In genomic region chr1:115228191-115228590, GRCh38 we compare ENCODE assay signal across 20 cellular contexts.
"Had no signal": no experiment of that assay in that cellular context is flagged by ENCODE, and none has a peak within 500 bp of the region (broad histone marks: within the 10 kb centered on the region; RNA-seq: fewer than 3 reads in every experiment).

No MANE protein-coding gene starts in this region.

- H3K36me3 ChIP-seq: gastrocnemius medialis, tibial artery, upper lobe of left lung, uterus had no signal

- H3K27ac Mint-ChIP-seq: naive B cell, nephron had no signal

- H3K36me3 Mint-ChIP-seq: naive B cell had no signal

- H3K4me3 ChIP-seq: coronary artery, gastrocnemius medialis, lung, tibial artery, upper lobe of left lung, uterus had no signal

- FAIRE-seq: keratinocyte, small intestine had no signal

- H3K4me1 Mint-ChIP-seq: naive B cell had no signal

- H3K27me3 ChIP-seq: gastrocnemius medialis, tibial artery, upper lobe of left lung, uterus had no signal

- H3K27ac ChIP-seq: coronary artery, gastrocnemius medialis, tibial artery, upper lobe of left lung, uterus had no signal

- H3K4me3 Mint-ChIP-seq: naive B cell, nephron had no signal

- ATAC-seq: esophagus mucosa; gastrocnemius medialis; left ventricle myocardium superior; right cardiac atrium; stimulated activated naive CD8-positive, alpha-beta T cell treated with anti-CD3 and anti-CD28 coated beads, Interleukin-15, Interleukin-2, amounts not matched to agents 100 U/mL and 50 U/mL, for 24 hours had no signal

- H3K9me3 Mint-ChIP-seq: nephron had no signal

- H3K4me1 ChIP-seq: gastrocnemius medialis, tibial artery, upper lobe of left lung, uterus had no signal

- H3K27me3 Mint-ChIP-seq: naive B cell had no signal

- H3K9me3 ChIP-seq: gastrocnemius medialis, tibial artery, upper lobe of left lung, uterus had no signal

- DNase-seq: effector CD4-positive, alpha-beta T cell; gastrocnemius medialis; glutamatergic neuron; left colon; left ventricle myocardium superior; mesendoderm; naive B cell; posterior cingulate gyrus; right cardiac atrium; stimulated activated CD4-positive, alpha-beta T cell treated with anti-CD3 and anti-CD28 coated beads, Interleukin-2, amount 100 ng/mL, for 48 hours; stimulated activated naive CD8-positive, alpha-beta T cell treated with anti-CD3 and anti-CD28 coated beads, Interleukin-15, Interleukin-2, amounts not matched to agents 100 U/mL and 50 U/mL, for 24 hours; tibial artery; upper lobe of left lung; uterus had no signal
